Comparison of ENCODE assay signal across 1 cellular context in the genomic region with DNA sequence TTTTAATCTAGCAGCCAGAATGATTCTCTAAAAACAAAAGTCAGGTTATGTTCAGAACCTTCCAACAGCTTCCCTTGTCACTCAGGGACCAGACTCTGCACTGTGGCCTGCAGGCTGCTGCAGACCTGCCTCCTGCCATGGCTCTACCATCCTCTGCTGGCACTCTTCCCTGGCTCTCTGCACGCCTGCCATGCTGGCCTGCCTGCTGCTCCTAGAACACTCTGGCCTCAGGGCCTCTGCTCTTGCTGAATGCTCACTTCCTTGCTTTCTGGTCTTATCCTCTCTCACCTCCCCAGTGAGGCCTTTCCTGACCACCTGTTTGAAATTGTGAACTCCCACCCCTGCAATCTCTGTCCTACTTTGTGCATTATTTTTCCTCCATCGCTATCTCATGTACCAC.
TF ChIP-seq lines count a peak whose summit lies in the region.

No MANE protein-coding gene starts in this region.

TF ChIP-seq in GM23338, 12 proteins besides CTCF, POLR2A, EP300 and RAD21 (continued from another document):
- TF ChIP-seq POLR2AphosphoS5 (IDR thresholded peaks at IDR 0.05; ENCODE audit: low read depth), result no peak
- TF ChIP-seq, protein P1, sequence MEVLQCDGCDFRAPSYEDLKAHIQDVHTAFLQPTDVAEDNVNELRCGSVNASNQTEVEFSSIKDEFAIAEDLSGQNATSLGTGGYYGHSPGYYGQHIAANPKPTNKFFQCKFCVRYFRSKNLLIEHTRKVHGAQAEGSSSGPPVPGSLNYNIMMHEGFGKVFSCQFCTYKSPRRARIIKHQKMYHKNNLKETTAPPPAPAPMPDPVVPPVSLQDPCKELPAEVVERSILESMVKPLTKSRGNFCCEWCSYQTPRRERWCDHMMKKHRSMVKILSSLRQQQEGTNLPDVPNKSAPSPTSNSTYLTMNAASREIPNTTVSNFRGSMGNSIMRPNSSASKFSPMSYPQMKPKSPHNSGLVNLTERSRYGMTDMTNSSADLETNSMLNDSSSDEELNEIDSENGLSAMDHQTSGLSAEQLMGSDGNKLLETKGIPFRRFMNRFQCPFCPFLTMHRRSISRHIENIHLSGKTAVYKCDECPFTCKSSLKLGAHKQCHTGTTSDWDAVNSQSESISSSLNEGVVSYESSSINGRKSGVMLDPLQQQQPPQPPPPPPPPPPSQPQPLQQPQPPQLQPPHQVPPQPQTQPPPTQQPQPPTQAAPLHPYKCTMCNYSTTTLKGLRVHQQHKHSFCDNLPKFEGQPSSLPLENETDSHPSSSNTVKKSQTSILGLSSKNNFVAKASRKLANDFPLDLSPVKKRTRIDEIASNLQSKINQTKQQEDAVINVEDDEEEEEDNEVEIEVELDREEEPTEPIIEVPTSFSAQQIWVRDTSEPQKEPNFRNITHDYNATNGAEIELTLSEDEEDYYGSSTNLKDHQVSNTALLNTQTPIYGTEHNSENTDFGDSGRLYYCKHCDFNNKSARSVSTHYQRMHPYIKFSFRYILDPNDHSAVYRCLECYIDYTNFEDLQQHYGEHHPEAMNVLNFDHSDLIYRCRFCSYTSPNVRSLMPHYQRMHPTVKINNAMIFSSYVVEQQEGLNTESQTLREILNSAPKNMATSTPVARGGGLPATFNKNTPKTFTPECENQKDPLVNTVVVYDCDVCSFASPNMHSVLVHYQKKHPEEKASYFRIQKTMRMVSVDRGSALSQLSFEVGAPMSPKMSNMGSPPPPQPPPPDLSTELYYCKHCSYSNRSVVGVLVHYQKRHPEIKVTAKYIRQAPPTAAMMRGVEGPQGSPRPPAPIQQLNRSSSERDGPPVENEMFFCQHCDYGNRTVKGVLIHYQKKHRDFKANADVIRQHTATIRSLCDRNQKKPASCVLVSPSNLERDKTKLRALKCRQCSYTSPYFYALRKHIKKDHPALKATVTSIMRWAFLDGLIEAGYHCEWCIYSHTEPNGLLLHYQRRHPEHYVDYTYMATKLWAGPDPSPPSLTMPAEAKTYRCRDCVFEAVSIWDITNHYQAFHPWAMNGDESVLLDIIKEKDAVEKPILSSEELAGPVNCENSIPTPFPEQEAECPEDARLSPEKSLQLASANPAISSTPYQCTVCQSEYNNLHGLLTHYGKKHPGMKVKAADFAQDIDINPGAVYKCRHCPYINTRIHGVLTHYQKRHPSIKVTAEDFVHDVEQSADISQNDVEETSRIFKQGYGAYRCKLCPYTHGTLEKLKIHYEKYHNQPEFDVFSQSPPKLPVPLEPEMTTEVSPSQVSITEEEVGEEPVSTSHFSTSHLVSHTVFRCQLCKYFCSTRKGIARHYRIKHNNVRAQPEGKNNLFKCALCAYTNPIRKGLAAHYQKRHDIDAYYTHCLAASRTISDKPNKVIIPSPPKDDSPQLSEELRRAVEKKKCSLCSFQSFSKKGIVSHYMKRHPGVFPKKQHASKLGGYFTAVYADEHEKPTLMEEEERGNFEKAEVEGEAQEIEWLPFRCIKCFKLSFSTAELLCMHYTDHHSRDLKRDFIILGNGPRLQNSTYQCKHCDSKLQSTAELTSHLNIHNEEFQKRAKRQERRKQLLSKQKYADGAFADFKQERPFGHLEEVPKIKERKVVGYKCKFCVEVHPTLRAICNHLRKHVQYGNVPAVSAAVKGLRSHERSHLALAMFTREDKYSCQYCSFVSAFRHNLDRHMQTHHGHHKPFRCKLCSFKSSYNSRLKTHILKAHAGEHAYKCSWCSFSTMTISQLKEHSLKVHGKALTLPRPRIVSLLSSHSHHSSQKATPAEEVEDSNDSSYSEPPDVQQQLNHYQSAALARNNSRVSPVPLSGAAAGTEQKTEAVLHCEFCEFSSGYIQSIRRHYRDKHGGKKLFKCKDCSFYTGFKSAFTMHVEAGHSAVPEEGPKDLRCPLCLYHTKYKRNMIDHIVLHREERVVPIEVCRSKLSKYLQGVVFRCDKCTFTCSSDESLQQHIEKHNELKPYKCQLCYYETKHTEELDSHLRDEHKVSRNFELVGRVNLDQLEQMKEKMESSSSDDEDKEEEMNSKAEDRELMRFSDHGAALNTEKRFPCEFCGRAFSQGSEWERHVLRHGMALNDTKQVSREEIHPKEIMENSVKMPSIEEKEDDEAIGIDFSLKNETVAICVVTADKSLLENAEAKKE (CRISPR knock-in tag; IDR thresholded peaks at IDR 0.05), result no peak
- no peak for TF ChIP-seq REST (IDR thresholded peaks at IDR 0.05; ENCODE audit: unreplicated experiment)
- TF ChIP-seq ZNF331 (CRISPR knock-in tag; IDR thresholded peaks at IDR 0.05; ENCODE audit: low read depth), result no peak
- TF ChIP-seq JUNB (IDR thresholded peaks at IDR 0.05; ENCODE audit: unreplicated experiment), result no peak
